In the genomic region with DNA sequence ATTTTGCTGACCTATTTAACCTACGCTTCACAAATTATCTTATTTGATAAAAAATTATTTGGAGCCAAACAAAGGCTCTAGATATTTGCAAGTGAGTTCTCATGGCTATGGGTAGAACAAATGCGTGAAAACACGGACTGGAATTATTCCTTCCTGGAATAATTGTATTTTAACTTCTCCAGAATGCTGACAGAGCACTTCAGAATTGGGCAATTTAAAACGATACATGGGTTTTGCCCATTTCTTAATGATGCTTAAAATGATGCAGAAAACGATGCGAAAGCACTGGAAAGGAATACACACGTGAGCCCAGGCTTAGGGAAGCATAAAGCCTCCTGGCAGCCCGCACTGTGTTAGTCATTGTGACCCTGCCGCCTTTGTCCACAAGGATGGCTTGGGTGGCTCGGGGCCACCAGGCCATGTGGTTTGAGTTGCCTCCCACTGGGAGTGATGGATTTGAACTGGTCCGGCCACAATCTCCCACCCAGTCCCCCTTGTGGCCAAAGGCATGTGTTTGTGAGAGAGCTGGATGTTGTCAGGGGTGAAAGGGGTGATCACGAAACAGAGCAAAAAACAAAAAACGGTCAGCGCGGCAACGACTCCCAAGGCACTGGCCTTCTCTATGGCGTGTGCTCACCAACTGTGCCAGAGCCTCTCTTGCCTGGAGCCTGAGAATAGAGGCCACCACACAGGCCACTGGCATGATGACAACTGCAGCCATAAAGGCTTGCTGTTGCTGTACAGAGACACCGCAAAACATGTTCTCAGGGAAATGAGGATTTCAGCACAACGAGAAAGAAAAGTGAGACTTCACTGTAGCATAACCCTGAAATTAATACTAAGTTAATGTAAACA, we compare ENCODE assay signal across 15 cellular contexts.
DNase-seq lines count a peak whose midpoint lies in the region; ATAC-seq and TF ChIP-seq lines count a peak whose summit lies in the region.
"Had no signal": no experiment of that assay in that cellular context is flagged by ENCODE, and none has a peak within 500 bp of the region (broad histone marks: within the 10 kb centered on the region; RNA-seq: fewer than 3 reads in every experiment).

No MANE protein-coding gene starts in this region.

- DNase-seq in astrocyte of the spinal cord (ENCODE audit: low read depth, low spot score) (peak; percentile 24), iPS DF 6.9 (ENCODE audit: low read depth, low spot score) (peak; percentile 4), stromal cell of bone marrow (ENCODE audit: low read depth) (peak; percentile 23)
- DNase-seq in activated CD4-positive, alpha-beta T cell treated with anti-CD3 and anti-CD28 coated beads, Interleukin-2, amount 50 U/mL, for 1 hour, result no peak
- no peak for DNase-seq in activated CD8-positive, alpha-beta T cell treated with anti-CD3 and anti-CD28 coated beads, Interleukin-2, amount 10 ng/mL, durations not matched to agents 7 days and 5 days
- no peak for DNase-seq in activated naive CD4-positive, alpha-beta T cell treated with anti-CD3 and anti-CD28 coated beads for 36 hours
- DNase-seq: activated CD4-positive, CD25-positive, alpha-beta regulatory T cell; activated T-cell treated with anti-CD3 and anti-CD28 coated beads, Interleukin-2, amount 50 U/mL, for 72 hours; EL; NCI-H524; spleen had no signal

- no peaks in the 10 kb centered on the region for H3K27me3 Mint-ChIP-seq in activated CD8-positive, alpha-beta T cell treated with anti-CD3 and anti-CD28 coated beads, Interleukin-2, amount 10 ng/mL, durations not matched to agents 7 days and 5 days (ENCODE audit: low read depth)
- H3K27me3 Mint-ChIP-seq in activated naive CD4-positive, alpha-beta T cell treated with anti-CD3 and anti-CD28 coated beads for 36 hours (ENCODE audit: low read depth), result no peaks in the 10 kb centered on the region

- no peak overlapping the region for H3K4me3 Mint-ChIP-seq in activated CD8-positive, alpha-beta T cell treated with anti-CD3 and anti-CD28 coated beads, Interleukin-2, amount 10 ng/mL, durations not matched to agents 7 days and 5 days
- no peak overlapping the region for H3K4me3 Mint-ChIP-seq in activated naive CD4-positive, alpha-beta T cell treated with anti-CD3 and anti-CD28 coated beads for 36 hours
- H3K4me3 Mint-ChIP-seq: activated T-cell treated with anti-CD3 and anti-CD28 coated beads, Interleukin-2, amount 50 U/mL, for 72 hours had no signal

- H3K36me3 ChIP-seq in iPS DF 6.9 (ENCODE audit: control insufficient read depth, insufficient read depth, low read length), result no peaks in the 10 kb centered on the region
- H3K36me3 ChIP-seq: BLaER1, spleen had no signal

- no peaks in the 10 kb centered on the region for H3K27me3 ChIP-seq in iPS DF 6.9 (ENCODE audit: control insufficient read depth, insufficient read depth, low read length)
- H3K27me3 ChIP-seq: BLaER1 had no signal

- H3K4me1 Mint-ChIP-seq in activated CD8-positive, alpha-beta T cell treated with anti-CD3 and anti-CD28 coated beads, Interleukin-2, amount 10 ng/mL, durations not matched to agents 7 days and 5 days (ENCODE audit: low read depth), result no peaks in the 10 kb centered on the region
- H3K4me1 Mint-ChIP-seq in activated naive CD4-positive, alpha-beta T cell treated with anti-CD3 and anti-CD28 coated beads for 36 hours (ENCODE audit: low read depth), result no peaks in the 10 kb centered on the region

- POLR2A ChIA-PET in activated CD8-positive, alpha-beta T cell treated with anti-CD3 and anti-CD28 coated beads, Interleukin-2, amount 10 ng/mL, durations not matched to agents 7 days and 5 days (lab: Charles Lee), result no interaction called here

- no peaks in the 10 kb centered on the region for H3K4me1 ChIP-seq in iPS DF 6.9 (ENCODE audit: control insufficient read depth, insufficient read depth, low read length)
- H3K4me1 ChIP-seq: BLaER1, spleen had no signal

- ATAC-seq in activated CD8-positive, alpha-beta T cell treated with anti-CD3 and anti-CD28 coated beads, Interleukin-2, amount 10 ng/mL, durations not matched to agents 7 days and 5 days, result no peak
- ATAC-seq in GM18861 (IDR thresholded peaks at IDR 0.05; ENCODE audit: unreplicated experiment), result no peak
- ATAC-seq: activated T-cell treated with anti-CD3 and anti-CD28 coated beads, Interleukin-2, amount 50 U/mL, for 72 hours had no signal

- no peaks in the 10 kb centered on the region for H3K9me3 Mint-ChIP-seq in activated CD8-positive, alpha-beta T cell treated with anti-CD3 and anti-CD28 coated beads, Interleukin-2, amount 10 ng/mL, durations not matched to agents 7 days and 5 days (ENCODE audit: insufficient read depth)
- no peaks in the 10 kb centered on the region for H3K9me3 Mint-ChIP-seq in activated naive CD4-positive, alpha-beta T cell treated with anti-CD3 and anti-CD28 coated beads for 36 hours
- H3K9me3 Mint-ChIP-seq: activated T-cell treated with anti-CD3 and anti-CD28 coated beads, Interleukin-2, amount 50 U/mL, for 72 hours had no signal

- H3K9me3 ChIP-seq in iPS DF 6.9 (ENCODE audit: control insufficient read depth, insufficient read depth, low read length), result no peaks in the 10 kb centered on the region
- H3K9me3 ChIP-seq: BLaER1, spleen had no signal

- WGBS in iPS DF 6.9 (ENCODE audit: insufficient coverage, insufficient read length), result no CpG with 5 or more reads among the region's 19 CpGs

- intact Hi-C loops in activated naive CD4-positive, alpha-beta T cell treated with anti-CD3 and anti-CD28 coated beads for 36 hours (cut with micrococcal nuclease), result no loop called here

- no peaks in the 10 kb centered on the region for H3K36me3 Mint-ChIP-seq in activated CD8-positive, alpha-beta T cell treated with anti-CD3 and anti-CD28 coated beads, Interleukin-2, amount 10 ng/mL, durations not matched to agents 7 days and 5 days (ENCODE audit: low read depth)
- H3K36me3 Mint-ChIP-seq in activated naive CD4-positive, alpha-beta T cell treated with anti-CD3 and anti-CD28 coated beads for 36 hours (ENCODE audit: low read depth), result no peaks in the 10 kb centered on the region

- H3K27ac ChIP-seq in iPS DF 6.9 (ENCODE audit: low read length), result no peak overlapping the region
- H3K27ac ChIP-seq: BLaER1, HL-60, spleen had no signal

- in situ Hi-C loops in astrocyte of the spinal cord (cut with HindIII; ENCODE audit: low sequenced_read_pairs), result no loop called here

- CTCF ChIA-PET in activated CD8-positive, alpha-beta T cell treated with anti-CD3 and anti-CD28 coated beads, Interleukin-2, amount 10 ng/mL, durations not matched to agents 7 days and 5 days (lab: Charles Lee), result no interaction called here
- CTCF ChIA-PET in activated naive CD4-positive, alpha-beta T cell treated with anti-CD3 and anti-CD28 coated beads for 36 hours (lab: Charles Lee), result interaction anchor here (0.7 kb wide), 1 partner anchor 1355 kb away, joined by 4 read pairs; no protein-coding TSS in a partner anchor

- H3K27ac Mint-ChIP-seq in activated CD8-positive, alpha-beta T cell treated with anti-CD3 and anti-CD28 coated beads, Interleukin-2, amount 10 ng/mL, durations not matched to agents 7 days and 5 days, result no peak overlapping the region
- no peak overlapping the region for H3K27ac Mint-ChIP-seq in activated naive CD4-positive, alpha-beta T cell treated with anti-CD3 and anti-CD28 coated beads for 36 hours
- H3K27ac Mint-ChIP-seq: activated T-cell treated with anti-CD3 and anti-CD28 coated beads, Interleukin-2, amount 50 U/mL, for 72 hours had no signal

- peak; percentile 7 for TF ChIP-seq CTCF in GM12873 (IDR thresholded peaks at IDR 0.05; ENCODE audit: insufficient read depth, low read depth, low read length, missing control alignments)
- TF ChIP-seq CTCF in astrocyte of the spinal cord (IDR thresholded peaks at IDR 0.05; ENCODE audit: low read depth, low read length), result no peak

- H3K4me3 ChIP-seq in astrocyte of the spinal cord (ENCODE audit: low read depth, low read length) (no peak overlapping the region), iPS DF 6.9 (ENCODE audit: low read length) (no peak overlapping the region)
- H3K4me3 ChIP-seq: BLaER1, spleen had no signal

Comparison
In these comparisons a context has a peak if more than half of its experiments do, and no peak if none do; other contexts are left out.
1. DNase-seq: peak in astrocyte of the spinal cord (single experiment), iPS DF 6.9 (single experiment) and stromal cell of bone marrow (single experiment); none in activated CD4-positive, alpha-beta T cell treated with anti-CD3 and anti-CD28 coated beads, Interleukin-2, amount 50 U/mL, for 1 hour (single experiment), activated CD8-positive, alpha-beta T cell treated with anti-CD3 and anti-CD28 coated beads, Interleukin-2, amount 10 ng/mL, durations not matched to agents 7 days and 5 days (single experiment) and activated naive CD4-positive, alpha-beta T cell treated with anti-CD3 and anti-CD28 coated beads for 36 hours (single experiment).